1 cellular context compared by ENCODE assay signal in the genomic region with DNA sequence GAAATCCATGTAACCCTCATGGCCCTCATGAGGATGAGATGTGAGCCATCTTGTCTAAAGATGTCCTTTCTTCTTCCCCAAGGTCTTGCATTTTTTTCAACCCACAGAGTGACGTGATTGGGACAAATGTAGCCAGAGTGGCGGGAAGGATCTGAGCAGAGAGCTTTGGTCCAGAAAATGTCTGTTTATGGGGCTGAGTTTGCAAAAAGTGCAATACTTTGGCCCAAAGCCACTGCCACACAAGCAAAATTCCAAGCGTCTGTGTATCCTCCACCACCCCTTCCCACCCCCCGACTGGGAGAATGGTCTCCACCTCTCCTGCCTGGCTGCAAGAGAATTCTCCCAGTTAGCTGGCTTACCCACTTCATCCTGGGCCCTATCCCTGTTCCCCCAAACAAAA.
TF ChIP-seq lines count a peak whose summit lies in the region.

No MANE protein-coding gene starts in this region.

TF ChIP-seq in GM23338, 12 proteins besides CTCF, POLR2A, EP300 and RAD21:
- TF ChIP-seq, protein P1, sequence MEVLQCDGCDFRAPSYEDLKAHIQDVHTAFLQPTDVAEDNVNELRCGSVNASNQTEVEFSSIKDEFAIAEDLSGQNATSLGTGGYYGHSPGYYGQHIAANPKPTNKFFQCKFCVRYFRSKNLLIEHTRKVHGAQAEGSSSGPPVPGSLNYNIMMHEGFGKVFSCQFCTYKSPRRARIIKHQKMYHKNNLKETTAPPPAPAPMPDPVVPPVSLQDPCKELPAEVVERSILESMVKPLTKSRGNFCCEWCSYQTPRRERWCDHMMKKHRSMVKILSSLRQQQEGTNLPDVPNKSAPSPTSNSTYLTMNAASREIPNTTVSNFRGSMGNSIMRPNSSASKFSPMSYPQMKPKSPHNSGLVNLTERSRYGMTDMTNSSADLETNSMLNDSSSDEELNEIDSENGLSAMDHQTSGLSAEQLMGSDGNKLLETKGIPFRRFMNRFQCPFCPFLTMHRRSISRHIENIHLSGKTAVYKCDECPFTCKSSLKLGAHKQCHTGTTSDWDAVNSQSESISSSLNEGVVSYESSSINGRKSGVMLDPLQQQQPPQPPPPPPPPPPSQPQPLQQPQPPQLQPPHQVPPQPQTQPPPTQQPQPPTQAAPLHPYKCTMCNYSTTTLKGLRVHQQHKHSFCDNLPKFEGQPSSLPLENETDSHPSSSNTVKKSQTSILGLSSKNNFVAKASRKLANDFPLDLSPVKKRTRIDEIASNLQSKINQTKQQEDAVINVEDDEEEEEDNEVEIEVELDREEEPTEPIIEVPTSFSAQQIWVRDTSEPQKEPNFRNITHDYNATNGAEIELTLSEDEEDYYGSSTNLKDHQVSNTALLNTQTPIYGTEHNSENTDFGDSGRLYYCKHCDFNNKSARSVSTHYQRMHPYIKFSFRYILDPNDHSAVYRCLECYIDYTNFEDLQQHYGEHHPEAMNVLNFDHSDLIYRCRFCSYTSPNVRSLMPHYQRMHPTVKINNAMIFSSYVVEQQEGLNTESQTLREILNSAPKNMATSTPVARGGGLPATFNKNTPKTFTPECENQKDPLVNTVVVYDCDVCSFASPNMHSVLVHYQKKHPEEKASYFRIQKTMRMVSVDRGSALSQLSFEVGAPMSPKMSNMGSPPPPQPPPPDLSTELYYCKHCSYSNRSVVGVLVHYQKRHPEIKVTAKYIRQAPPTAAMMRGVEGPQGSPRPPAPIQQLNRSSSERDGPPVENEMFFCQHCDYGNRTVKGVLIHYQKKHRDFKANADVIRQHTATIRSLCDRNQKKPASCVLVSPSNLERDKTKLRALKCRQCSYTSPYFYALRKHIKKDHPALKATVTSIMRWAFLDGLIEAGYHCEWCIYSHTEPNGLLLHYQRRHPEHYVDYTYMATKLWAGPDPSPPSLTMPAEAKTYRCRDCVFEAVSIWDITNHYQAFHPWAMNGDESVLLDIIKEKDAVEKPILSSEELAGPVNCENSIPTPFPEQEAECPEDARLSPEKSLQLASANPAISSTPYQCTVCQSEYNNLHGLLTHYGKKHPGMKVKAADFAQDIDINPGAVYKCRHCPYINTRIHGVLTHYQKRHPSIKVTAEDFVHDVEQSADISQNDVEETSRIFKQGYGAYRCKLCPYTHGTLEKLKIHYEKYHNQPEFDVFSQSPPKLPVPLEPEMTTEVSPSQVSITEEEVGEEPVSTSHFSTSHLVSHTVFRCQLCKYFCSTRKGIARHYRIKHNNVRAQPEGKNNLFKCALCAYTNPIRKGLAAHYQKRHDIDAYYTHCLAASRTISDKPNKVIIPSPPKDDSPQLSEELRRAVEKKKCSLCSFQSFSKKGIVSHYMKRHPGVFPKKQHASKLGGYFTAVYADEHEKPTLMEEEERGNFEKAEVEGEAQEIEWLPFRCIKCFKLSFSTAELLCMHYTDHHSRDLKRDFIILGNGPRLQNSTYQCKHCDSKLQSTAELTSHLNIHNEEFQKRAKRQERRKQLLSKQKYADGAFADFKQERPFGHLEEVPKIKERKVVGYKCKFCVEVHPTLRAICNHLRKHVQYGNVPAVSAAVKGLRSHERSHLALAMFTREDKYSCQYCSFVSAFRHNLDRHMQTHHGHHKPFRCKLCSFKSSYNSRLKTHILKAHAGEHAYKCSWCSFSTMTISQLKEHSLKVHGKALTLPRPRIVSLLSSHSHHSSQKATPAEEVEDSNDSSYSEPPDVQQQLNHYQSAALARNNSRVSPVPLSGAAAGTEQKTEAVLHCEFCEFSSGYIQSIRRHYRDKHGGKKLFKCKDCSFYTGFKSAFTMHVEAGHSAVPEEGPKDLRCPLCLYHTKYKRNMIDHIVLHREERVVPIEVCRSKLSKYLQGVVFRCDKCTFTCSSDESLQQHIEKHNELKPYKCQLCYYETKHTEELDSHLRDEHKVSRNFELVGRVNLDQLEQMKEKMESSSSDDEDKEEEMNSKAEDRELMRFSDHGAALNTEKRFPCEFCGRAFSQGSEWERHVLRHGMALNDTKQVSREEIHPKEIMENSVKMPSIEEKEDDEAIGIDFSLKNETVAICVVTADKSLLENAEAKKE (CRISPR knock-in tag; IDR thresholded peaks at IDR 0.05) = no peak
- no peak for TF ChIP-seq STAT1 (IDR thresholded peaks at IDR 0.05; ENCODE audit: unreplicated experiment)
- TF ChIP-seq NANOG (IDR thresholded peaks at IDR 0.05; ENCODE audit: borderline replicate concordance) = no peak
- TF ChIP-seq JUNB (IDR thresholded peaks at IDR 0.05; ENCODE audit: unreplicated experiment) = no peak
- TF ChIP-seq EZH2 (IDR thresholded peaks at IDR 0.05; ENCODE audit: low read depth, unreplicated experiment) = no peak
- no peak for TF ChIP-seq CREB1 (CRISPR knock-in tag; IDR thresholded peaks at IDR 0.05; ENCODE audit: low read depth)
- no peak for TF ChIP-seq POLR2AphosphoS5 (IDR thresholded peaks at IDR 0.05; ENCODE audit: low read depth)
- no peak for TF ChIP-seq ZNF114 (CRISPR knock-in tag; IDR thresholded peaks at IDR 0.05)
- TF ChIP-seq ZNF331 (CRISPR knock-in tag; IDR thresholded peaks at IDR 0.05; ENCODE audit: low read depth) = no peak
- TF ChIP-seq EZH2phosphoT487 (IDR thresholded peaks at IDR 0.05; ENCODE audit: unreplicated experiment) = no peak
- TF ChIP-seq, protein P2, sequence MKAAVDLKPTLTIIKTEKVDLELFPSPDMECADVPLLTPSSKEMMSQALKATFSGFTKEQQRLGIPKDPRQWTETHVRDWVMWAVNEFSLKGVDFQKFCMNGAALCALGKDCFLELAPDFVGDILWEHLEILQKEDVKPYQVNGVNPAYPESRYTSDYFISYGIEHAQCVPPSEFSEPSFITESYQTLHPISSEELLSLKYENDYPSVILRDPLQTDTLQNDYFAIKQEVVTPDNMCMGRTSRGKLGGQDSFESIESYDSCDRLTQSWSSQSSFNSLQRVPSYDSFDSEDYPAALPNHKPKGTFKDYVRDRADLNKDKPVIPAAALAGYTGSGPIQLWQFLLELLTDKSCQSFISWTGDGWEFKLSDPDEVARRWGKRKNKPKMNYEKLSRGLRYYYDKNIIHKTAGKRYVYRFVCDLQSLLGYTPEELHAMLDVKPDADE (IDR thresholded peaks at IDR 0.05) = no peak
- TF ChIP-seq, protein P3, sequence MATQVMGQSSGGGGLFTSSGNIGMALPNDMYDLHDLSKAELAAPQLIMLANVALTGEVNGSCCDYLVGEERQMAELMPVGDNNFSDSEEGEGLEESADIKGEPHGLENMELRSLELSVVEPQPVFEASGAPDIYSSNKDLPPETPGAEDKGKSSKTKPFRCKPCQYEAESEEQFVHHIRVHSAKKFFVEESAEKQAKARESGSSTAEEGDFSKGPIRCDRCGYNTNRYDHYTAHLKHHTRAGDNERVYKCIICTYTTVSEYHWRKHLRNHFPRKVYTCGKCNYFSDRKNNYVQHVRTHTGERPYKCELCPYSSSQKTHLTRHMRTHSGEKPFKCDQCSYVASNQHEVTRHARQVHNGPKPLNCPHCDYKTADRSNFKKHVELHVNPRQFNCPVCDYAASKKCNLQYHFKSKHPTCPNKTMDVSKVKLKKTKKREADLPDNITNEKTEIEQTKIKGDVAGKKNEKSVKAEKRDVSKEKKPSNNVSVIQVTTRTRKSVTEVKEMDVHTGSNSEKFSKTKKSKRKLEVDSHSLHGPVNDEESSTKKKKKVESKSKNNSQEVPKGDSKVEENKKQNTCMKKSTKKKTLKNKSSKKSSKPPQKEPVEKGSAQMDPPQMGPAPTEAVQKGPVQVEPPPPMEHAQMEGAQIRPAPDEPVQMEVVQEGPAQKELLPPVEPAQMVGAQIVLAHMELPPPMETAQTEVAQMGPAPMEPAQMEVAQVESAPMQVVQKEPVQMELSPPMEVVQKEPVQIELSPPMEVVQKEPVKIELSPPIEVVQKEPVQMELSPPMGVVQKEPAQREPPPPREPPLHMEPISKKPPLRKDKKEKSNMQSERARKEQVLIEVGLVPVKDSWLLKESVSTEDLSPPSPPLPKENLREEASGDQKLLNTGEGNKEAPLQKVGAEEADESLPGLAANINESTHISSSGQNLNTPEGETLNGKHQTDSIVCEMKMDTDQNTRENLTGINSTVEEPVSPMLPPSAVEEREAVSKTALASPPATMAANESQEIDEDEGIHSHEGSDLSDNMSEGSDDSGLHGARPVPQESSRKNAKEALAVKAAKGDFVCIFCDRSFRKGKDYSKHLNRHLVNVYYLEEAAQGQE (IDR thresholded peaks at IDR 0.05; ENCODE audit: unreplicated experiment) = no peak
